ENCODE assay signal across 3 cellular contexts in the genomic region with DNA sequence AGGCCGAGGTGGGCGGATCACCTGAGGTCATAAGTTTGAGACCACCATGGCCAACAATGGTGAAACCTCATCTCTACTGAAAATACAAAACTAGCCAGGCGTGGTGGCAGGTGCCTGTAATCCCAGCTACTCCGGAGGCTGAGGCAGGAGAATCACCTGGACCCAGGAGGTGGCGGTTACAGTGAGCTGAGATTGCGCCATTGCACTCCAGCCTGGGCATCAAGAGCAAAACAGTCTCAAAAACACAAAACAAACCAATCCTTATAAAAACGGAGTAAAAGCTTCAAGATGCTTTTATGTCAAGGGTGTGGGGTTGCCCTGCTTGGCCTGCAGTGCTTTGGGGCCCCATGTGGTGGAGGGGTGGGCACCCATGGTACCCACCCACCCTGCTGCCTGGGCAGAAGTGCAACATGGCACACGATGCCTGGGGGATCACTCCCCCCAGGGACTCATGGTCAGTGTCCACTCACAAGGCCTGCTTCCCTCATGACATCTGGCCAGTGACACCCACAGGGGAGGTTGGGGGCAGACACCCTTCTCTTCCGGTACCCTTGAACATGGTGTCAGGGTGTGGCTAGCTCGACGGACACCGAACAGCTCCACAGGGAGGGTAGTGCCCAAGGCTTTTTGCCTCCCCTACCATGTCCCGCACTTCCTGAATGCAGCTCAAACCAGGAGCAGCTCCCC.
TF ChIP-seq lines count a peak whose summit lies in the region.

No MANE protein-coding gene starts in this region.

TF ChIP-seq in PFSK-1, 5 proteins besides CTCF, POLR2A, EP300 and RAD21:
- no peak for TF ChIP-seq FOXP2 (optimal IDR thresholded peaks at IDR 0.05; ENCODE audit: borderline replicate concordance, extremely low read depth, extremely low read length, insufficient read depth)
- TF ChIP-seq POLR2AphosphoS5 (IDR thresholded peaks at IDR 0.05; ENCODE audit: low read depth, low read length), result peak; percentile 73; the same call in 1 of the 2 replicates

TF ChIP-seq in H1, 55 proteins besides CTCF, POLR2A, EP300 and RAD21:
- TF ChIP-seq SP2 (IDR thresholded peaks at IDR 0.05; ENCODE audit: low read length) (no peak), RXRA (IDR thresholded peaks at IDR 0.05; ENCODE audit: insufficient read depth, low read depth, low read length) (no peak), POLR2AphosphoS5 (IDR thresholded peaks at IDR 0.05; ENCODE audit: low read depth, low read length) (peak; percentile 86)

TF ChIP-seq in HEK293T, 16 proteins besides CTCF, POLR2A, EP300 and RAD21:
- TF ChIP-seq CTBP1 (IDR thresholded peaks at IDR 0.05; ENCODE audit: borderline replicate concordance), result no peak
- TF ChIP-seq ARNT (IDR thresholded peaks at IDR 0.05), result no peak
- no peak for TF ChIP-seq NFRKB (IDR thresholded peaks at IDR 0.05)
- TF ChIP-seq SUZ12 (IDR thresholded peaks at IDR 0.05), result no peak
